Comparison of ENCODE assay signal across 1 cellular context in the genomic region with DNA sequence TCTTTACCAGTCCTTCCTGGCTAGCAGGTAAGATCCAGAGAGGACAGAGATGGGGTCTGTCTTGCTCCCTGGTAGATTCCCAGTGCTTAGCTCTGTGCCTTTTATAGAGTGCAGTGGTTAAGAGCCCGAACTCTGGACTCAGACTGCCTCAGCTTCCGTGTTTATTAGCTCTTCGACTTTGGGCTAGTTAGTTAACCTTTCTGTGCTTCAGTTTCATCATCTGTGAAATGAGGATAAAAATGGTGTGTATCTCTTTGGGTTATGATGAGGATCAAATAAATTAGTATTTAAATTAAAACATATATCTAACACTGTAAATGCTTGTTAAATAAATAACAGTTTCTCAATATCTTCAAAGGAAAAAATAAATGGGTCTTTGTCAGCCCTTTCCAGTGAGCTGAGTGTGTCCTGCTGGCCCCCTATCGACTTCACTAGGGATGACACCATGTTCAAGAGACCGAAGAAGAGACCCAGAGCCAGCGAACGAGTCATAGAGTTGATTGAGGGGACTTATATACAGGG.
A peak's percentile ranks its signal among the peaks of the same experiment; 100 is the strongest.
TF ChIP-seq lines count a peak whose summit lies in the region.

No MANE protein-coding gene starts in this region.

TF ChIP-seq in HepG2, 621 proteins besides CTCF, POLR2A, EP300 and RAD21 (continued from another document):
- peak; percentile 36; the same call in 1 of the 2 replicates for TF ChIP-seq ZNF331 (CRISPR knock-in tag; IDR thresholded peaks at IDR 0.05)
- no peak for TF ChIP-seq ZNF577 (CRISPR knock-in tag; IDR thresholded peaks at IDR 0.05; ENCODE audit: borderline replicate concordance, low read depth)
- no peak for TF ChIP-seq CENPT (CRISPR knock-in tag; IDR thresholded peaks at IDR 0.05; ENCODE audit: low read depth)
- TF ChIP-seq ZNF670 (CRISPR knock-in tag; IDR thresholded peaks at IDR 0.05; ENCODE audit: borderline replicate concordance) = 0 out of 2 replicates have a peak, but pooled peaks have one; percentile 71
- TF ChIP-seq ZNF644 (CRISPR knock-in tag; IDR thresholded peaks at IDR 0.05; ENCODE audit: low read depth) = peak; percentile 46; the same call in 1 of the 2 replicates
- TF ChIP-seq NFIC (IDR thresholded peaks at IDR 0.05; ENCODE audit: low read length) = peak; percentile 36; the same call in 1 of the 2 replicates
- peak; percentile 59 for TF ChIP-seq STAG1 (CRISPR knock-in tag; IDR thresholded peaks at IDR 0.05)
- TF ChIP-seq, protein P1, sequence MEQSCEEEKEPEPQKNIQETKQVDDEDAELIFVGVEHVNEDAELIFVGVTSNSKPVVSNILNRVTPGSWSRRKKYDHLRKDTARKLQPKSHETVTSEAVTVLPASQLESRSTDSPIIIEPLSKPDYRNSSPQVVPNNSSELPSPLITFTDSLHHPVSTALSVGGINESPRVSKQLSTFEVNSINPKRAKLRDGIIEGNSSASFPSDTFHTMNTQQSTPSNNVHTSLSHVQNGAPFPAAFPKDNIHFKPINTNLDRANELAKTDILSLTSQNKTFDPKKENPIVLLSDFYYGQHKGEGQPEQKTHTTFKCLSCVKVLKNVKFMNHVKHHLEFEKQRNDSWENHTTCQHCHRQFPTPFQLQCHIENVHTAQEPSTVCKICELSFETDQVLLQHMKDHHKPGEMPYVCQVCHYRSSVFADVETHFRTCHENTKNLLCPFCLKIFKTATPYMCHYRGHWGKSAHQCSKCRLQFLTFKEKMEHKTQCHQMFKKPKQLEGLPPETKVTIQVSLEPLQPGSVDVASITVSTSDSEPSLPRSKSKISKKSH (CRISPR knock-in tag; IDR thresholded peaks at IDR 0.05; ENCODE audit: borderline replicate concordance) = no peak
- 0 out of 2 replicates have a peak, but pooled peaks have one; percentile 36 for TF ChIP-seq GATAD1 (CRISPR knock-in tag; IDR thresholded peaks at IDR 0.05)
- TF ChIP-seq RCOR2 (CRISPR knock-in tag; IDR thresholded peaks at IDR 0.05) = peak; percentile 75
- TF ChIP-seq ERF (CRISPR knock-in tag; IDR thresholded peaks at IDR 0.05) = peak; percentile 52; the same call in 1 of the 2 replicates
- TF ChIP-seq NR2F1 (CRISPR knock-in tag; IDR thresholded peaks at IDR 0.05) = 0 out of 4 replicates have a peak, but pooled peaks of 1 of the 2 experiments have one; percentile 50
- TF ChIP-seq NR2F6 (IDR thresholded peaks at IDR 0.05) = no peak
- 0 out of 2 replicates have a peak, but pooled peaks have one; percentile 8 for TF ChIP-seq NR2F6 (CRISPR knock-in tag; IDR thresholded peaks at IDR 0.05)
- TF ChIP-seq, protein P2, sequence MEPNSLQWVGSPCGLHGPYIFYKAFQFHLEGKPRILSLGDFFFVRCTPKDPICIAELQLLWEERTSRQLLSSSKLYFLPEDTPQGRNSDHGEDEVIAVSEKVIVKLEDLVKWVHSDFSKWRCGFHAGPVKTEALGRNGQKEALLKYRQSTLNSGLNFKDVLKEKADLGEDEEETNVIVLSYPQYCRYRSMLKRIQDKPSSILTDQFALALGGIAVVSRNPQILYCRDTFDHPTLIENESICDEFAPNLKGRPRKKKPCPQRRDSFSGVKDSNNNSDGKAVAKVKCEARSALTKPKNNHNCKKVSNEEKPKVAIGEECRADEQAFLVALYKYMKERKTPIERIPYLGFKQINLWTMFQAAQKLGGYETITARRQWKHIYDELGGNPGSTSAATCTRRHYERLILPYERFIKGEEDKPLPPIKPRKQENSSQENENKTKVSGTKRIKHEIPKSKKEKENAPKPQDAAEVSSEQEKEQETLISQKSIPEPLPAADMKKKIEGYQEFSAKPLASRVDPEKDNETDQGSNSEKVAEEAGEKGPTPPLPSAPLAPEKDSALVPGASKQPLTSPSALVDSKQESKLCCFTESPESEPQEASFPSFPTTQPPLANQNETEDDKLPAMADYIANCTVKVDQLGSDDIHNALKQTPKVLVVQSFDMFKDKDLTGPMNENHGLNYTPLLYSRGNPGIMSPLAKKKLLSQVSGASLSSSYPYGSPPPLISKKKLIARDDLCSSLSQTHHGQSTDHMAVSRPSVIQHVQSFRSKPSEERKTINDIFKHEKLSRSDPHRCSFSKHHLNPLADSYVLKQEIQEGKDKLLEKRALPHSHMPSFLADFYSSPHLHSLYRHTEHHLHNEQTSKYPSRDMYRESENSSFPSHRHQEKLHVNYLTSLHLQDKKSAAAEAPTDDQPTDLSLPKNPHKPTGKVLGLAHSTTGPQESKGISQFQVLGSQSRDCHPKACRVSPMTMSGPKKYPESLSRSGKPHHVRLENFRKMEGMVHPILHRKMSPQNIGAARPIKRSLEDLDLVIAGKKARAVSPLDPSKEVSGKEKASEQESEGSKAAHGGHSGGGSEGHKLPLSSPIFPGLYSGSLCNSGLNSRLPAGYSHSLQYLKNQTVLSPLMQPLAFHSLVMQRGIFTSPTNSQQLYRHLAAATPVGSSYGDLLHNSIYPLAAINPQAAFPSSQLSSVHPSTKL (CRISPR knock-in tag; IDR thresholded peaks at IDR 0.05) = peak; percentile 43
- TF ChIP-seq SAP130 (CRISPR knock-in tag; IDR thresholded peaks at IDR 0.05; ENCODE audit: low read depth) = peak; percentile 59
- TF ChIP-seq ZMYM2 (CRISPR knock-in tag; IDR thresholded peaks at IDR 0.05) = 0 out of 2 replicates have a peak, but pooled peaks have one; percentile 40
- TF ChIP-seq ZSCAN21 (CRISPR knock-in tag; IDR thresholded peaks at IDR 0.05; ENCODE audit: borderline replicate concordance) = 0 out of 2 replicates have a peak, but pooled peaks have one; percentile 51
